In the genomic region with DNA sequence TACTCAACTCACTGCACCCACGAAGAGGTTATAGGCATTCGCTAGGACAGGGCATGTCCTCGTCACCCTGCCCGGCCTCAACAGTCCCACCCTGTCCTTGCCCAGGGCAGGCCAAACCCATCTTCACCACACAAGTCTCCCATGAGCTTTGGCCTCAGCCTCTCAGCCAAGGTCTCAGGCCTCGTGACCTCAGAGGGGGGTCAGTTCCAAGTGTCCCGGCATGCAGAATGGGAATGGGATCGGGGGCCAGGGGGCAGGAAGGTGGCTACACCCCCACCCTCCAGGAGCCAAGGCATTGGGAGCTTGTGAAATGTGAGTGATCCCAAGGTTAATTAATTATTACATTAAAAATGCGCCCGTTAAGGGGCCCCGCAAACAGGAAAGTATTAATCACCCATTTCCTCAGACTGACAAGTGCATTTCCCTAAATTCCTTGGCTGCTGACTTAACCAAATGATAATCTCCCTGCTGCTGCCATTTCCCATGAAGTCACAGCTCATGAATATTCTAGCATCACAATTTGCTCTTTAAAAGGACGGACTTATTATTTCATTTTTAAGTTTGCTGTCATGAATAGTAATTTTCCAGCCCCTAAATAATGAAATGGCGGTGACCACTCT, we compare ENCODE assay signal across 14 cellular contexts. TPM values are rescaled to one million over a fixed set of nuclear protein-coding genes. Genes with fewer than 3 reads are reported as not detected.
DNase-seq lines count a peak whose midpoint lies in the region; ATAC-seq and TF ChIP-seq lines count a peak whose summit lies in the region.
"Had no signal": no experiment of that assay in that cellular context is flagged by ENCODE, and none has a peak within 500 bp of the region (broad histone marks: within the 10 kb centered on the region; RNA-seq: fewer than 3 reads in every experiment).

No MANE protein-coding gene starts in this region.

- peak overlapping the region; percentile 70 to 96 (median 84) for H3K4me2 ChIP-seq in BLaER1 treated with 17β-estradiol and CSF1 and Interleukin-3, amounts not matched to agents 10 nM and 100 nM
- H3K4me2 ChIP-seq in fibroblast of lung (ENCODE audit: extremely low read depth, insufficient read depth, low read length) = no peak overlapping the region
- H3K4me2 ChIP-seq: PC-9 had no signal

- H3K4me3 ChIP-seq in BLaER1 treated with 17β-estradiol and CSF1 and Interleukin-3, amounts not matched to agents 10 nM and 100 nM = no peak overlapping the region
- no peak overlapping the region for H3K4me3 ChIP-seq in fibroblast of lung (replicated peaks in 1 of 4; ENCODE audit: control extremely low read depth in 1 of 4, insufficient read depth in 1 of 4, low read depth in 3 of 4, low read length in 4 of 4)
- H3K4me3 ChIP-seq: PC-9 had no signal

- peak overlapping the region in 4 of 11 experiments; percentile 9 to 55 (median 24); a peak in 4 of 22 replicates for H3K9ac ChIP-seq in BLaER1 treated with 17β-estradiol and CSF1 and Interleukin-3, amounts not matched to agents 10 nM and 100 nM
- H3K9ac ChIP-seq in fibroblast of lung (ENCODE audit: insufficient read depth, low read length) = no peak overlapping the region

- H3K4me1 Mint-ChIP-seq in nephron = peaks cover 17% of the 10 kb centered on the region
- peaks cover 13% of the 10 kb centered on the region for H3K4me1 Mint-ChIP-seq in activated CD8-positive, alpha-beta memory T cell treated with anti-CD3 and anti-CD28 coated beads, Interleukin-2, amount 10 ng/mL, durations not matched to agents 7 days and 5 days

- H3K4me3 Mint-ChIP-seq in nephron = no peak overlapping the region
- H3K4me3 Mint-ChIP-seq in activated CD8-positive, alpha-beta memory T cell treated with anti-CD3 and anti-CD28 coated beads, Interleukin-2, amount 10 ng/mL, durations not matched to agents 7 days and 5 days = no peak overlapping the region
- H3K4me3 Mint-ChIP-seq: activated CD4-positive, alpha-beta T cell treated with anti-CD3 and anti-CD28 coated beads, Interleukin-2, amount 10 ng/mL, durations not matched to agents 24 days and 14 days had no signal

- CTCF ChIA-PET in activated CD8-positive, alpha-beta memory T cell treated with anti-CD3 and anti-CD28 coated beads, Interleukin-2, amount 10 ng/mL, durations not matched to agents 7 days and 5 days (lab: Charles Lee) = interaction anchor here (0.8 to 5.9 kb wide), 5 partner anchors 10 to 153 kb away, joined by 3 to 76 read pairs (median 5); no protein-coding TSS in a partner anchor

- peaks cover 55 to 76% (median 69%) of the 10 kb centered on the region in 10 experiments for H3K4me1 ChIP-seq in BLaER1 treated with 17β-estradiol and CSF1 and Interleukin-3, amounts not matched to agents 10 nM and 100 nM
- H3K4me1 ChIP-seq in fibroblast of lung (ENCODE audit: control insufficient read depth, extremely low read depth, insufficient read depth, low read length) = peaks cover 3% of the 10 kb centered on the region

- H3K27ac ChIP-seq in BLaER1 treated with 17β-estradiol and CSF1 and Interleukin-3, amounts not matched to agents 10 nM and 100 nM = peak overlapping the region in 2 of 11 experiments; percentile 39 to 48; a peak in 3 of 22 replicates
- H3K27ac ChIP-seq in fibroblast of lung (ENCODE audit: insufficient read depth, low read length) = no peak overlapping the region
- H3K27ac ChIP-seq: PC-9 had no signal

- no peaks in the 10 kb centered on the region for H3K79me2 ChIP-seq in fibroblast of lung (ENCODE audit: control insufficient read depth, insufficient read depth, low read length)

- H3K27me3 Mint-ChIP-seq in nephron (ENCODE audit: low read depth) = peaks cover 36% of the 10 kb centered on the region
- H3K27me3 Mint-ChIP-seq in activated CD8-positive, alpha-beta memory T cell treated with anti-CD3 and anti-CD28 coated beads, Interleukin-2, amount 10 ng/mL, durations not matched to agents 7 days and 5 days = peaks cover 2% of the 10 kb centered on the region

- ATAC-seq in HG03469 (IDR thresholded peaks at IDR 0.05; ENCODE audit: unreplicated experiment) (no peak), HG03439 (IDR thresholded peaks at IDR 0.05; ENCODE audit: unreplicated experiment) (no peak)
- no peak for ATAC-seq in activated CD8-positive, alpha-beta memory T cell treated with anti-CD3 and anti-CD28 coated beads, Interleukin-2, amount 10 ng/mL, durations not matched to agents 7 days and 5 days

- no peaks in the 10 kb centered on the region; a peak in 1 of 22 replicates for H3K27me3 ChIP-seq in BLaER1 treated with 17β-estradiol and CSF1 and Interleukin-3, amounts not matched to agents 10 nM and 100 nM
- H3K27me3 ChIP-seq in fibroblast of lung (ENCODE audit: control insufficient read depth, insufficient read depth, low read length) = peaks cover 3% of the 10 kb centered on the region

- H3K36me3 Mint-ChIP-seq in nephron (ENCODE audit: low read depth) = no peaks in the 10 kb centered on the region
- H3K36me3 Mint-ChIP-seq in activated CD8-positive, alpha-beta memory T cell treated with anti-CD3 and anti-CD28 coated beads, Interleukin-2, amount 10 ng/mL, durations not matched to agents 7 days and 5 days = no peaks in the 10 kb centered on the region

- H3K27ac Mint-ChIP-seq in nephron = peak overlapping the region in 2 of 3 experiments; percentile 11 to 77
- H3K27ac Mint-ChIP-seq in activated CD8-positive, alpha-beta memory T cell treated with anti-CD3 and anti-CD28 coated beads, Interleukin-2, amount 10 ng/mL, durations not matched to agents 7 days and 5 days = no peak overlapping the region
- H3K27ac Mint-ChIP-seq: activated CD4-positive, alpha-beta T cell treated with anti-CD3 and anti-CD28 coated beads, Interleukin-2, amount 10 ng/mL, durations not matched to agents 24 days and 14 days had no signal

- TF ChIP-seq CTCF in fibroblast of lung (conservative IDR thresholded peaks at IDR 0.05 in 1 of 2, IDR thresholded peaks at IDR 0.05 in 1 of 2; ENCODE audit: low read depth in 1 of 2, low read length in 2 of 2) (no peak), nephron (IDR thresholded peaks at IDR 0.05; ENCODE audit: unreplicated experiment in 3 of 3) (no peak)

- H2AFZ ChIP-seq in fibroblast of lung (ENCODE audit: low read length) = no peak overlapping the region
- H2AFZ ChIP-seq: PC-9 had no signal

- no peaks in the 10 kb centered on the region for H3K9me3 Mint-ChIP-seq in nephron
- no peaks in the 10 kb centered on the region for H3K9me3 Mint-ChIP-seq in activated CD8-positive, alpha-beta memory T cell treated with anti-CD3 and anti-CD28 coated beads, Interleukin-2, amount 10 ng/mL, durations not matched to agents 7 days and 5 days (ENCODE audit: low read depth)
- H3K9me3 Mint-ChIP-seq: activated CD4-positive, alpha-beta T cell treated with anti-CD3 and anti-CD28 coated beads, Interleukin-2, amount 10 ng/mL, durations not matched to agents 24 days and 14 days had no signal

- DNase-seq in RKO (ENCODE audit: low spot score) (peak; percentile 49), fibroblast of lung (ENCODE audit: low read depth in 2 of 2) (peak; percentile 21 to 53)
- no peak for DNase-seq in effector CD8-positive, alpha-beta T cell (lab: John Stamatoyannopoulos, UW)
- no peak for DNase-seq in activated CD8-positive, alpha-beta memory T cell treated with anti-CD3 and anti-CD28 coated beads, Interleukin-2, amount 10 ng/mL, durations not matched to agents 7 days and 5 days
- DNase-seq: activated CD4-positive, alpha-beta T cell treated with anti-CD3 and anti-CD28 coated beads, Interleukin-2, amount 10 ng/mL, durations not matched to agents 24 days and 14 days; activated gamma-delta T cell treated with Interleukin-2 at 50 U/mL for 16 hours; cerebellar nuclear complex; NCI-H526 treated with DMSO at 0.1 percent for 48 hours; PC-9; stimulated activated CD4-positive, alpha-beta T cell treated with anti-CD3 and anti-CD28 coated beads, Interleukin-4, amount 100 ng/mL, for 24 hours had no signal

- no peaks in the 10 kb centered on the region for H3K36me3 ChIP-seq in BLaER1 treated with 17β-estradiol and CSF1 and Interleukin-3, amounts not matched to agents 10 nM and 100 nM
- no peaks in the 10 kb centered on the region for H3K36me3 ChIP-seq in fibroblast of lung (ENCODE audit: control insufficient read depth, insufficient read depth, low read length)

- no peaks in the 10 kb centered on the region for H3K9me3 ChIP-seq in BLaER1 treated with 17β-estradiol and CSF1 and Interleukin-3, amounts not matched to agents 10 nM and 100 nM (replicated peaks in 1 of 11)
- H3K9me3 ChIP-seq in fibroblast of lung (ENCODE audit: control insufficient read depth, insufficient read depth, low read depth, low read length) = no peaks in the 10 kb centered on the region

- H4K20me1 ChIP-seq in BLaER1 treated with 17β-estradiol and CSF1 and Interleukin-3, amounts not matched to agents 10 nM and 100 nM = no peaks in the 10 kb centered on the region; a peak in 1 of 22 replicates
- no peaks in the 10 kb centered on the region for H4K20me1 ChIP-seq in fibroblast of lung (ENCODE audit: control insufficient read depth, extremely low read depth, insufficient read depth, low read length)

RNA-seq across cellular contexts. Expression of a gene that starts 8.0 kb away (rescaled TPM):
- total RNA-seq in fibroblast of lung = 29.0 and 30.6 TPM in 2 replicates
- 26.3 and 26.8 TPM in 2 replicates for polyA plus RNA-seq in fibroblast of lung
- 23.4 and 25.9 TPM in 2 replicates for polyA plus RNA-seq in fibroblast of lung (2012)
- polyA minus RNA-seq in fibroblast of lung (ENCODE audit: low replicate concordance) = 42.8 and 56.2 TPM in 2 replicates
- total RNA-seq in activated CD8-positive, alpha-beta memory T cell treated with anti-CD3 and anti-CD28 coated beads, Interleukin-2, amount 10 ng/mL, durations not matched to agents 7 days and 5 days = 10 to 100 TPM; 32.6 to 36.5 TPM

Comparison
In these comparisons a context has a peak if more than half of its experiments do, and no peak if none do; other contexts are left out.
1. DNase-seq: peak in RKO (single experiment) and fibroblast of lung (2 of 2); none in effector CD8-positive, alpha-beta T cell (single experiment) and activated CD8-positive, alpha-beta memory T cell treated with anti-CD3 and anti-CD28 coated beads, Interleukin-2, amount 10 ng/mL, durations not matched to agents 7 days and 5 days (single experiment).